Comparison of ENCODE assay signal across 1 cellular context in the genomic region with DNA sequence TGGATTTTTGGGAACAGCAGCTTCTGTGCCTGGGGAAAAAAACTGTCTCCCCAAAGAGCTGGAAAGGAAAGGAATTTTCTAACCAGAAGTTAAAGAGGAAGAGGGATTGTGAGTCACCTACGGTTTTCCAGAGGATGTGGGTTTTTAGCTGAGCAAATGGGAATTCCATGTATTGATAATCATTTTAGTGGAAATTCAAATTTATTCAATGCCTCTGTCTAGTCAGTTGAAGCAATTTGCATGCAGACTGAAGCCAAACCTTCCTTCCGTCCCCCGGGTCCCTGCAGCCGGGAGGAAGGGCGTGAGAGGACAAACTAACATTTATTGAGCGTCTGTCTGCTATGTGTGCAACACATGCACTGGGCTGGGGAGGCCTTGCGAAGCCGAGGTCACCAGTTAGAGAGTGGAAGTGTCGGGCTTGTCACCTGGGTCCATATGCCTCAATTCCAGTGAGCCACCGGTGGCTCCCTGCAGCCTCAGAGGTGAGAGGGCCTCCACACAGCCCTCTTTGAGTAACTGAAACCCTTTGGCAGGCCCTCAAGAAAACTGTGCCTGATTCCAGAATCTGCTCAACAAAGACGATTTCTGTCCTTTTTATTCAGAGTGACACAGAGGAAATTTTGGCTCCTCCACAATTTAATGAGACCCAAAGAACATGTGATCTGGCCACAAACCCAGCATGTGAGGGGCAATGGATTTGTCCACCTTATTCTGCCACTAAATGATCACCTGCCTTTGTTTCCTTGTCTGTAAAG.
TF ChIP-seq lines count a peak whose summit lies in the region.

No MANE protein-coding gene starts in this region.

TF ChIP-seq in H1, 55 proteins besides CTCF, POLR2A, EP300 and RAD21:
- TF ChIP-seq JUN (IDR thresholded peaks at IDR 0.05; ENCODE audit: low read depth, low read length) (no peak), NANOG (IDR thresholded peaks at IDR 0.05; ENCODE audit: insufficient read depth, low read depth, low read length, poor library complexity, severe bottlenecking) (no peak), RBBP5 (IDR thresholded peaks at IDR 0.05; ENCODE audit: borderline replicate concordance, low read depth, low read length) (no peak), SIN3A (conservative IDR thresholded peaks at IDR 0.05 in 1 of 2, IDR thresholded peaks at IDR 0.05 in 1 of 2; ENCODE audit: low read depth in 1 of 2, low read length in 2 of 2) (no peak), BCL11A (IDR thresholded peaks at IDR 0.05; ENCODE audit: low read depth in 2 of 2, low read length in 2 of 2) (no peak), SIRT6 (IDR thresholded peaks at IDR 0.05; ENCODE audit: low read length) (no peak), BRCA1 (IDR thresholded peaks at IDR 0.05; ENCODE audit: low read depth, low read length) (no peak), TEAD4 (IDR thresholded peaks at IDR 0.05; ENCODE audit: low read depth, low read length) (no peak)
- TF ChIP-seq, protein P1, sequence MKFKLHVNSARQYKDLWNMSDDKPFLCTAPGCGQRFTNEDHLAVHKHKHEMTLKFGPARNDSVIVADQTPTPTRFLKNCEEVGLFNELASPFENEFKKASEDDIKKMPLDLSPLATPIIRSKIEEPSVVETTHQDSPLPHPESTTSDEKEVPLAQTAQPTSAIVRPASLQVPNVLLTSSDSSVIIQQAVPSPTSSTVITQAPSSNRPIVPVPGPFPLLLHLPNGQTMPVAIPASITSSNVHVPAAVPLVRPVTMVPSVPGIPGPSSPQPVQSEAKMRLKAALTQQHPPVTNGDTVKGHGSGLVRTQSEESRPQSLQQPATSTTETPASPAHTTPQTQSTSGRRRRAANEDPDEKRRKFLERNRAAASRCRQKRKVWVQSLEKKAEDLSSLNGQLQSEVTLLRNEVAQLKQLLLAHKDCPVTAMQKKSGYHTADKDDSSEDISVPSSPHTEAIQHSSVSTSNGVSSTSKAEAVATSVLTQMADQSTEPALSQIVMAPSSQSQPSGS (IDR thresholded peaks at IDR 0.05; ENCODE audit: low read length): no peak
